ENCODE assay signal across 1 cellular context in genomic region chr19:55598719-55599467, GRCh38.
A peak's percentile ranks its signal among the peaks of the same experiment; 100 is the strongest.
TF ChIP-seq lines count a peak whose summit lies in the region.

No MANE protein-coding gene starts in this region.

TF ChIP-seq in K562, 482 proteins besides CTCF, POLR2A, EP300 and RAD21 (continued from another document and continues in another):
- TF ChIP-seq ETV6 (IDR thresholded peaks at IDR 0.05; ENCODE audit: borderline replicate concordance in 1 of 2, low read depth in 2 of 2, low read length in 1 of 2) (no peak), ETV6 (CRISPR knock-in tag; IDR thresholded peaks at IDR 0.05; ENCODE audit: borderline replicate concordance) (no peak), THRA (IDR thresholded peaks at IDR 0.05) (no peak), ZNF253 (CRISPR knock-in tag; conservative IDR thresholded peaks at IDR 0.05) (no peak; the same call in 1 of the 2 replicates), ZNF444 (CRISPR knock-in tag; IDR thresholded peaks at IDR 0.05) (no peak), NONO (IDR thresholded peaks at IDR 0.05; ENCODE audit: low read depth in 2 of 2, low read length in 1 of 2) (peak; percentile 51 to 78; a peak in 3 of 4 replicates), E2F4 (CRISPR knock-in tag; IDR thresholded peaks at IDR 0.05; ENCODE audit: low read depth) (no peak), GATA2 (CRISPR knock-in tag; IDR thresholded peaks at IDR 0.05) (no peak), TSC22D4 (tag; IDR thresholded peaks at IDR 0.05) (no peak), ETV1 (tag; conservative IDR thresholded peaks at IDR 0.05; ENCODE audit: low read depth) (no peak; the same call in 1 of the 2 replicates), GTF2A2 (tag; IDR thresholded peaks at IDR 0.05) (no peak), PCBP2 (IDR thresholded peaks at IDR 0.05; ENCODE audit: low read depth, low read length, poor library complexity, severe bottlenecking) (no peak), PATZ1 (CRISPR knock-in tag; IDR thresholded peaks at IDR 0.05; ENCODE audit: borderline replicate concordance) (no peak), PKNOX1 (IDR thresholded peaks at IDR 0.05) (0 out of 2 replicates have a peak, but pooled peaks have one; percentile 24), ZNF398 (CRISPR knock-in tag; IDR thresholded peaks at IDR 0.05) (no peak), ZNF778 (CRISPR knock-in tag; IDR thresholded peaks at IDR 0.05) (no peak), COPS2 (conservative IDR thresholded peaks at IDR 0.05) (no peak), SRF (CRISPR knock-in tag; IDR thresholded peaks at IDR 0.05) (peak in 1 of 2 experiments; percentile 70; a peak in 2 of 4 replicates), HCFC1 (IDR thresholded peaks at IDR 0.05; ENCODE audit: low read depth, low read length) (no peak), HNRNPLL (IDR thresholded peaks at IDR 0.05; ENCODE audit: low read depth, low read length, poor library complexity, severe bottlenecking) (peak; percentile 70), KAT8 (IDR thresholded peaks at IDR 0.05; ENCODE audit: low read depth) (no peak; the same call in 1 of the 2 replicates), ZBTB1 (CRISPR knock-in tag; IDR thresholded peaks at IDR 0.05; ENCODE audit: borderline replicate concordance, low read depth) (no peak), TOE1 (IDR thresholded peaks at IDR 0.05; ENCODE audit: borderline replicate concordance) (peak; percentile 48), TOE1 (CRISPR knock-in tag; IDR thresholded peaks at IDR 0.05; ENCODE audit: borderline replicate concordance, low read depth) (no peak), TGIF2 (CRISPR knock-in tag; IDR thresholded peaks at IDR 0.05) (no peak), POLR2B (IDR thresholded peaks at IDR 0.05; ENCODE audit: low read depth, partially characterized antibody) (peak; percentile 54), CREB5 (CRISPR knock-in tag; IDR thresholded peaks at IDR 0.05) (no peak), SMAD4 (CRISPR knock-in tag; conservative IDR thresholded peaks at IDR 0.05) (peak; percentile 50; the same call in 1 of the 2 replicates), CREBBP (IDR thresholded peaks at IDR 0.05; ENCODE audit: low read depth, low read length) (no peak), OTX1 (CRISPR knock-in tag; IDR thresholded peaks at IDR 0.05) (peak; percentile 72), GATAD2A (IDR thresholded peaks at IDR 0.05) (no peak), ZBTB17 (CRISPR knock-in tag; IDR thresholded peaks at IDR 0.05) (no peak), ARID1B (IDR thresholded peaks at IDR 0.05) (peak; percentile 44), KLF16 (IDR thresholded peaks at IDR 0.05) (no peak), MTA1 (IDR thresholded peaks at IDR 0.05; ENCODE audit: borderline replicate concordance) (no peak), RFX1 (IDR thresholded peaks at IDR 0.05) (no peak), RBM39 (optimal IDR thresholded peaks at IDR 0.05; ENCODE audit: low read depth, low read length) (no peak), BCL6 (CRISPR knock-in tag; IDR thresholded peaks at IDR 0.05) (no peak), FOXP1 (CRISPR knock-in tag; IDR thresholded peaks at IDR 0.05) (no peak), HMGN3 (IDR thresholded peaks at IDR 0.05; ENCODE audit: borderline replicate concordance, extremely low read depth, insufficient read length, low read depth, low read length) (peak; percentile 49), TRIM28 (IDR thresholded peaks at IDR 0.05) (no peak), SOX6 (IDR thresholded peaks at IDR 0.05) (peak; percentile 67; the same call in 1 of the 2 replicates), XRCC4 (IDR thresholded peaks at IDR 0.05; ENCODE audit: extremely low read depth, insufficient read depth, insufficient read length) (no peak), MBD2 (IDR thresholded peaks at IDR 0.05; ENCODE audit: borderline replicate concordance, low read depth) (peak; percentile 16; the same call in 1 of the 2 replicates), ZBTB7A (IDR thresholded peaks at IDR 0.05; ENCODE audit: borderline replicate concordance, control insufficient read depth, low read depth, low read length) (0 out of 2 replicates have a peak, but pooled peaks have one; percentile 48), NFXL1 (CRISPR knock-in tag; IDR thresholded peaks at IDR 0.05) (no peak), DDX20 (tag; IDR thresholded peaks at IDR 0.05; ENCODE audit: low read depth) (no peak)
- TF ChIP-seq, protein P1, sequence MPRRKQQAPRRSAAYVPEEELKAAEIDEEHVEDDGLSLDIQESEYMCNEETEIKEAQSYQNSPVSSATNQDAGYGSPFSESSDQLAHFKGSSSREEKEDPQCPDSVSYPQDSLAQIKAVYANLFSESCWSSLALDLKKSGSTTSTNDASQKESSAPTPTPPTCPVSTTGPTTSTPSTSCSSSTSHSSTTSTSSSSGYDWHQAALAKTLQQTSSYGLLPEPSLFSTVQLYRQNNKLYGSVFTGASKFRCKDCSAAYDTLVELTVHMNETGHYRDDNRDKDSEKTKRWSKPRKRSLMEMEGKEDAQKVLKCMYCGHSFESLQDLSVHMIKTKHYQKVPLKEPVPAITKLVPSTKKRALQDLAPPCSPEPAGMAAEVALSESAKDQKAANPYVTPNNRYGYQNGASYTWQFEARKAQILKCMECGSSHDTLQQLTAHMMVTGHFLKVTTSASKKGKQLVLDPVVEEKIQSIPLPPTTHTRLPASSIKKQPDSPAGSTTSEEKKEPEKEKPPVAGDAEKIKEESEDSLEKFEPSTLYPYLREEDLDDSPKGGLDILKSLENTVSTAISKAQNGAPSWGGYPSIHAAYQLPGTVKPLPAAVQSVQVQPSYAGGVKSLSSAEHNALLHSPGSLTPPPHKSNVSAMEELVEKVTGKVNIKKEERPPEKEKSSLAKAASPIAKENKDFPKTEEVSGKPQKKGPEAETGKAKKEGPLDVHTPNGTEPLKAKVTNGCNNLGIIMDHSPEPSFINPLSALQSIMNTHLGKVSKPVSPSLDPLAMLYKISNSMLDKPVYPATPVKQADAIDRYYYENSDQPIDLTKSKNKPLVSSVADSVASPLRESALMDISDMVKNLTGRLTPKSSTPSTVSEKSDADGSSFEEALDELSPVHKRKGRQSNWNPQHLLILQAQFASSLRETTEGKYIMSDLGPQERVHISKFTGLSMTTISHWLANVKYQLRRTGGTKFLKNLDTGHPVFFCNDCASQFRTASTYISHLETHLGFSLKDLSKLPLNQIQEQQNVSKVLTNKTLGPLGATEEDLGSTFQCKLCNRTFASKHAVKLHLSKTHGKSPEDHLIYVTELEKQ (CRISPR knock-in tag; IDR thresholded peaks at IDR 0.05), result no peak
- TF ChIP-seq, protein P2, sequence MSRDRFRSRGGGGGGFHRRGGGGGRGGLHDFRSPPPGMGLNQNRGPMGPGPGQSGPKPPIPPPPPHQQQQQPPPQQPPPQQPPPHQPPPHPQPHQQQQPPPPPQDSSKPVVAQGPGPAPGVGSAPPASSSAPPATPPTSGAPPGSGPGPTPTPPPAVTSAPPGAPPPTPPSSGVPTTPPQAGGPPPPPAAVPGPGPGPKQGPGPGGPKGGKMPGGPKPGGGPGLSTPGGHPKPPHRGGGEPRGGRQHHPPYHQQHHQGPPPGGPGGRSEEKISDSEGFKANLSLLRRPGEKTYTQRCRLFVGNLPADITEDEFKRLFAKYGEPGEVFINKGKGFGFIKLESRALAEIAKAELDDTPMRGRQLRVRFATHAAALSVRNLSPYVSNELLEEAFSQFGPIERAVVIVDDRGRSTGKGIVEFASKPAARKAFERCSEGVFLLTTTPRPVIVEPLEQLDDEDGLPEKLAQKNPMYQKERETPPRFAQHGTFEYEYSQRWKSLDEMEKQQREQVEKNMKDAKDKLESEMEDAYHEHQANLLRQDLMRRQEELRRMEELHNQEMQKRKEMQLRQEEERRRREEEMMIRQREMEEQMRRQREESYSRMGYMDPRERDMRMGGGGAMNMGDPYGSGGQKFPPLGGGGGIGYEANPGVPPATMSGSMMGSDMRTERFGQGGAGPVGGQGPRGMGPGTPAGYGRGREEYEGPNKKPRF (IDR thresholded peaks at IDR 0.05; ENCODE audit: low read depth, low read length), result no peak
- TF ChIP-seq, protein P3, sequence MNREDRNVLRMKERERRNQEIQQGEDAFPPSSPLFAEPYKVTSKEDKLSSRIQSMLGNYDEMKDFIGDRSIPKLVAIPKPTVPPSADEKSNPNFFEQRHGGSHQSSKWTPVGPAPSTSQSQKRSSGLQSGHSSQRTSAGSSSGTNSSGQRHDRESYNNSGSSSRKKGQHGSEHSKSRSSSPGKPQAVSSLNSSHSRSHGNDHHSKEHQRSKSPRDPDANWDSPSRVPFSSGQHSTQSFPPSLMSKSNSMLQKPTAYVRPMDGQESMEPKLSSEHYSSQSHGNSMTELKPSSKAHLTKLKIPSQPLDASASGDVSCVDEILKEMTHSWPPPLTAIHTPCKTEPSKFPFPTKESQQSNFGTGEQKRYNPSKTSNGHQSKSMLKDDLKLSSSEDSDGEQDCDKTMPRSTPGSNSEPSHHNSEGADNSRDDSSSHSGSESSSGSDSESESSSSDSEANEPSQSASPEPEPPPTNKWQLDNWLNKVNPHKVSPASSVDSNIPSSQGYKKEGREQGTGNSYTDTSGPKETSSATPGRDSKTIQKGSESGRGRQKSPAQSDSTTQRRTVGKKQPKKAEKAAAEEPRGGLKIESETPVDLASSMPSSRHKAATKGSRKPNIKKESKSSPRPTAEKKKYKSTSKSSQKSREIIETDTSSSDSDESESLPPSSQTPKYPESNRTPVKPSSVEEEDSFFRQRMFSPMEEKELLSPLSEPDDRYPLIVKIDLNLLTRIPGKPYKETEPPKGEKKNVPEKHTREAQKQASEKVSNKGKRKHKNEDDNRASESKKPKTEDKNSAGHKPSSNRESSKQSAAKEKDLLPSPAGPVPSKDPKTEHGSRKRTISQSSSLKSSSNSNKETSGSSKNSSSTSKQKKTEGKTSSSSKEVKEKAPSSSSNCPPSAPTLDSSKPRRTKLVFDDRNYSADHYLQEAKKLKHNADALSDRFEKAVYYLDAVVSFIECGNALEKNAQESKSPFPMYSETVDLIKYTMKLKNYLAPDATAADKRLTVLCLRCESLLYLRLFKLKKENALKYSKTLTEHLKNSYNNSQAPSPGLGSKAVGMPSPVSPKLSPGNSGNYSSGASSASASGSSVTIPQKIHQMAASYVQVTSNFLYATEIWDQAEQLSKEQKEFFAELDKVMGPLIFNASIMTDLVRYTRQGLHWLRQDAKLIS (CRISPR knock-in tag; IDR thresholded peaks at IDR 0.05), result peak; percentile 78; the same call in 1 of the 2 replicates
